1 cellular context compared by ENCODE assay signal in genomic region chr2:182300603-182301002, GRCh38.
TF ChIP-seq lines count a peak whose summit lies in the region.

No MANE protein-coding gene starts in this region.

TF ChIP-seq in HEK293, 187 proteins besides CTCF, POLR2A, EP300 and RAD21 (continued from another document and continues in another):
- TF ChIP-seq IKZF3 (tag by site-specific recombination; IDR thresholded peaks at IDR 0.05) (peak; percentile 54; the same call in 1 of the 2 replicates), OSR2 (tag by site-specific recombination; IDR thresholded peaks at IDR 0.05) (peak; percentile 95), ZNF302 (tag by site-specific recombination; IDR thresholded peaks at IDR 0.05; ENCODE audit: low read depth) (no peak), ZNF133 (tag by site-specific recombination; IDR thresholded peaks at IDR 0.05) (no peak), ZBTB49 (tag by site-specific recombination; IDR thresholded peaks at IDR 0.05; ENCODE audit: low read depth) (no peak), ZNF660 (tag by site-specific recombination; IDR thresholded peaks at IDR 0.05) (0 out of 2 replicates have a peak, but pooled peaks have one; percentile 27), ZBTB7A (tag by site-specific recombination; IDR thresholded peaks at IDR 0.05; ENCODE audit: low read depth) (no peak), ZFP37 (tag by site-specific recombination; IDR thresholded peaks at IDR 0.05) (no peak), SP2 (tag by site-specific recombination; IDR thresholded peaks at IDR 0.05) (no peak), KLF8 (tag by site-specific recombination; IDR thresholded peaks at IDR 0.05) (peak; percentile 60; the same call in 1 of the 2 replicates), GFI1B (tag by site-specific recombination; IDR thresholded peaks at IDR 0.05) (no peak), RBAK (tag by site-specific recombination; IDR thresholded peaks at IDR 0.05) (no peak), ZNF548 (tag by site-specific recombination; IDR thresholded peaks at IDR 0.05) (no peak), ZNF174 (tag by site-specific recombination; IDR thresholded peaks at IDR 0.05) (no peak), ZNF155 (tag by site-specific recombination; IDR thresholded peaks at IDR 0.05) (no peak), MZF1 (tag by site-specific recombination; IDR thresholded peaks at IDR 0.05; ENCODE audit: borderline replicate concordance) (no peak), ZNF202 (tag by site-specific recombination; IDR thresholded peaks at IDR 0.05; ENCODE audit: borderline replicate concordance) (no peak), ZNF146 (tag by site-specific recombination; IDR thresholded peaks at IDR 0.05) (no peak), ZNF157 (tag by site-specific recombination; IDR thresholded peaks at IDR 0.05) (no peak), SALL2 (tag by site-specific recombination; IDR thresholded peaks at IDR 0.05; ENCODE audit: borderline replicate concordance) (no peak), ZNF138 (tag by site-specific recombination; IDR thresholded peaks at IDR 0.05; ENCODE audit: borderline replicate concordance) (no peak), ZNF211 (tag by site-specific recombination; IDR thresholded peaks at IDR 0.05; ENCODE audit: low read depth) (no peak), ZSCAN18 (tag by site-specific recombination; IDR thresholded peaks at IDR 0.05) (no peak), TCF7L2 (IDR thresholded peaks at IDR 0.05; ENCODE audit: borderline replicate concordance, low read depth, low read length) (peak; percentile 46; the same call in 1 of the 2 replicates), ZBTB48 (tag by site-specific recombination; IDR thresholded peaks at IDR 0.05) (no peak), PRDM1 (tag by site-specific recombination; IDR thresholded peaks at IDR 0.05) (no peak), ZNF423 (tag by site-specific recombination; IDR thresholded peaks at IDR 0.05) (no peak), ZNF112 (tag by site-specific recombination; IDR thresholded peaks at IDR 0.05) (no peak), ZNF654 (tag by site-specific recombination; IDR thresholded peaks at IDR 0.05; ENCODE audit: low read depth) (no peak), WT1 (tag by site-specific recombination; IDR thresholded peaks at IDR 0.05) (peak; percentile 89), OVOL3 (tag by site-specific recombination; IDR thresholded peaks at IDR 0.05) (peak; percentile 73; the same call in 1 of the 2 replicates), ZNF140 (tag by site-specific recombination; IDR thresholded peaks at IDR 0.05) (no peak), ZNF2 (tag by site-specific recombination; IDR thresholded peaks at IDR 0.05) (no peak), ZNF114 (tag by site-specific recombination; IDR thresholded peaks at IDR 0.05) (no peak), ZNF398 (tag by site-specific recombination; IDR thresholded peaks at IDR 0.05) (no peak), ZNF335 (tag by site-specific recombination; conservative IDR thresholded peaks at IDR 0.05) (no peak), EGR2 (tag by site-specific recombination; IDR thresholded peaks at IDR 0.05; ENCODE audit: low read depth) (no peak), MEIS1 (CRISPR knock-in tag; IDR thresholded peaks at IDR 0.05; ENCODE audit: borderline replicate concordance) (no peak), ZNF148 (tag by site-specific recombination; IDR thresholded peaks at IDR 0.05; ENCODE audit: borderline replicate concordance) (no peak), ZNF449 (tag by site-specific recombination; IDR thresholded peaks at IDR 0.05) (peak; percentile 41; the same call in 1 of the 2 replicates), ZNF184 (tag by site-specific recombination; IDR thresholded peaks at IDR 0.05) (peak; percentile 48; the same call in 1 of the 2 replicates), ZBTB10 (tag by site-specific recombination; IDR thresholded peaks at IDR 0.05) (no peak), KLF1 (tag by site-specific recombination; IDR thresholded peaks at IDR 0.05) (no peak), ZNF600 (tag by site-specific recombination; IDR thresholded peaks at IDR 0.05) (no peak), ZNF354C (tag by site-specific recombination; IDR thresholded peaks at IDR 0.05; ENCODE audit: borderline replicate concordance, low read depth) (no peak), ZBTB17 (tag by site-specific recombination; IDR thresholded peaks at IDR 0.05) (peak; percentile 63), ZNF214 (tag by site-specific recombination; IDR thresholded peaks at IDR 0.05; ENCODE audit: borderline replicate concordance) (no peak), ZNF624 (tag by site-specific recombination; IDR thresholded peaks at IDR 0.05) (no peak), ZNF37A (tag by site-specific recombination; IDR thresholded peaks at IDR 0.05) (no peak), ZFHX2 (tag by site-specific recombination; conservative IDR thresholded peaks at IDR 0.05) (no peak), ZNF501 (tag by site-specific recombination; IDR thresholded peaks at IDR 0.05) (0 out of 2 replicates have a peak, but pooled peaks have one; percentile 46), ZNF362 (tag by site-specific recombination; IDR thresholded peaks at IDR 0.05) (no peak), GLI2 (tag by site-specific recombination; IDR thresholded peaks at IDR 0.05; ENCODE audit: borderline replicate concordance, low read depth) (peak; percentile 69), SETDB1 (IDR thresholded peaks at IDR 0.05; ENCODE audit: insufficient read length, low read length) (no peak), HOXC10 (CRISPR knock-in tag; IDR thresholded peaks at IDR 0.05) (no peak)
- TF ChIP-seq, protein P1, sequence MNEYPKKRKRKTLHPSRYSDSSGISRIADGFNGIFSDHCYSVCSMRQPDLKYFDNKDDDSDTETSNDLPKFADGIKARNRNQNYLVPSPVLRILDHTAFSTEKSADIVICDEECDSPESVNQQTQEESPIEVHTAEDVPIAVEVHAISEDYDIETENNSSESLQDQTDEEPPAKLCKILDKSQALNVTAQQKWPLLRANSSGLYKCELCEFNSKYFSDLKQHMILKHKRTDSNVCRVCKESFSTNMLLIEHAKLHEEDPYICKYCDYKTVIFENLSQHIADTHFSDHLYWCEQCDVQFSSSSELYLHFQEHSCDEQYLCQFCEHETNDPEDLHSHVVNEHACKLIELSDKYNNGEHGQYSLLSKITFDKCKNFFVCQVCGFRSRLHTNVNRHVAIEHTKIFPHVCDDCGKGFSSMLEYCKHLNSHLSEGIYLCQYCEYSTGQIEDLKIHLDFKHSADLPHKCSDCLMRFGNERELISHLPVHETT (tag by site-specific recombination; IDR thresholded peaks at IDR 0.05), result 0 out of 2 replicates have a peak, but pooled peaks have one; percentile 63
- TF ChIP-seq, protein P2, sequence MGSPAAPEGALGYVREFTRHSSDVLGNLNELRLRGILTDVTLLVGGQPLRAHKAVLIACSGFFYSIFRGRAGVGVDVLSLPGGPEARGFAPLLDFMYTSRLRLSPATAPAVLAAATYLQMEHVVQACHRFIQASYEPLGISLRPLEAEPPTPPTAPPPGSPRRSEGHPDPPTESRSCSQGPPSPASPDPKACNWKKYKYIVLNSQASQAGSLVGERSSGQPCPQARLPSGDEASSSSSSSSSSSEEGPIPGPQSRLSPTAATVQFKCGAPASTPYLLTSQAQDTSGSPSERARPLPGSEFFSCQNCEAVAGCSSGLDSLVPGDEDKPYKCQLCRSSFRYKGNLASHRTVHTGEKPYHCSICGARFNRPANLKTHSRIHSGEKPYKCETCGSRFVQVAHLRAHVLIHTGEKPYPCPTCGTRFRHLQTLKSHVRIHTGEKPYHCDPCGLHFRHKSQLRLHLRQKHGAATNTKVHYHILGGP (tag by site-specific recombination; IDR thresholded peaks at IDR 0.05), result peak; percentile 44; the same call in 1 of the 2 replicates
